Comparison of ENCODE assay signal across 15 cellular contexts in genomic region chr10:37488792-37489657, GRCh38.
A peak's percentile ranks its signal among the peaks of the same experiment; 100 is the strongest.
DNase-seq lines count a peak whose midpoint lies in the region; ATAC-seq and TF ChIP-seq lines count a peak whose summit lies in the region.
"Had no signal": no experiment of that assay in that cellular context is flagged by ENCODE, and none has a peak within 500 bp of the region (broad histone marks: within the 10 kb centered on the region; RNA-seq: fewer than 3 reads in every experiment).

No MANE protein-coding gene starts in this region.

- intact Hi-C loops in Panc1 (cut with micrococcal nuclease; ENCODE audit: unreplicated experiment), result no loop called here

- in situ Hi-C loops in Panc1 (cut with HindIII; ENCODE audit: low pct_unique_long_range_greater_than_20kb, low sequenced_read_pairs), result no loop called here

- H3K36me3 ChIP-seq in Panc1 (ENCODE audit: control insufficient read depth, insufficient read depth, low read length), result no peaks in the 10 kb centered on the region
- H3K36me3 ChIP-seq: tibial artery had no signal

- ATAC-seq in Panc1, result peak; percentile 75; the same call in 1 of the 2 replicates
- ATAC-seq in HG03520 (IDR thresholded peaks at IDR 0.05; ENCODE audit: unreplicated experiment), result no peak
- no peak for ATAC-seq in HG03565 (IDR thresholded peaks at IDR 0.05; ENCODE audit: unreplicated experiment)
- ATAC-seq: GM12878, WTC11 had no signal

- no TSS peak for BruUV-seq in Panc1 (replicated peaks; lab: Mats Ljungman, UMichigan)

- no peak overlapping the region for H3K27ac ChIP-seq in Panc1 (ENCODE audit: low read length)
- H3K27ac ChIP-seq: tibial artery had no signal

- H3K27me3 ChIP-seq in Panc1 (ENCODE audit: control insufficient read depth, insufficient read depth, low read length), result no peaks in the 10 kb centered on the region
- H3K27me3 ChIP-seq: tibial artery had no signal

- no peaks in the 10 kb centered on the region for H3K4me1 ChIP-seq in Panc1 (ENCODE audit: control insufficient read depth, insufficient read depth, low read length)

- H3K9me3 ChIP-seq in Panc1 (ENCODE audit: control insufficient read depth, insufficient read depth, low read depth, low read length), result no peaks in the 10 kb centered on the region
- H3K9me3 ChIP-seq: tibial artery had no signal

- H3K4me3 ChIP-seq in Panc1 (ENCODE audit: low read depth in 2 of 2, low read length in 2 of 2) (no peak overlapping the region), epithelial cell of esophagus (ENCODE audit: low read length) (no peak overlapping the region)
- H3K4me3 ChIP-seq: GM12878, tibial artery had no signal

- POLR2A ChIA-PET in Panc1 (lab: Charles Lee), result no interaction called here

- CTCF ChIA-PET in Panc1 (lab: Charles Lee), result interaction anchor here (0.6 kb wide), 1 partner anchor 1876 kb away, joined by 3 read pairs; no protein-coding TSS in a partner anchor

- TF ChIP-seq CTCF in Panc1 (IDR thresholded peaks at IDR 0.05) (no peak), epithelial cell of esophagus (IDR thresholded peaks at IDR 0.05; ENCODE audit: insufficient read depth, low read depth, low read length, missing control alignments) (no peak)

- DNase-seq in NCI-H82 (lab: John Stamatoyannopoulos, UW) (peak; percentile 61), NCI-H82 treated with DMSO at 0.1 percent for 48 hours (lab: John Stamatoyannopoulos, UW; ENCODE audit: unreplicated experiment) (no peak), Panc1 (ENCODE audit: low read depth, low spot score) (peak; percentile 12), epithelial cell of esophagus (ENCODE audit: low read depth) (peak; percentile 66), ureter (ENCODE audit: low spot score) (peak; percentile 36), mesenteric fat pad (ENCODE audit: low spot score) (no peak)
- DNase-seq: DMS 273 treated with DMSO at 0.1 percent for 48 hours, Karpas-422, NCI-H2107, small intestine, tibial artery had no signal

Comparison
In these comparisons a context has a peak if more than half of its experiments do, and no peak if none do; other contexts are left out.
1. DNase-seq: peak in NCI-H82 (single experiment), Panc1 (single experiment), epithelial cell of esophagus (single experiment) and ureter (single experiment); none in NCI-H82 treated with DMSO at 0.1 percent for 48 hours (single experiment) and mesenteric fat pad (single experiment).